Comparison of ENCODE assay signal across 18 cellular contexts in genomic region chr7:81603-82342, GRCh38.
DNase-seq lines count a peak whose midpoint lies in the region; ATAC-seq and TF ChIP-seq lines count a peak whose summit lies in the region.
"Had no signal": no experiment of that assay in that cellular context is flagged by ENCODE, and none has a peak within 500 bp of the region (broad histone marks: within the 10 kb centered on the region; RNA-seq: fewer than 3 reads in every experiment).

No MANE protein-coding gene starts in this region.

- peak; percentile 8; the same call in 1 of the 3 replicates for ATAC-seq in GM23338

- peaks cover 35% of the 10 kb centered on the region for H3K4me1 Mint-ChIP-seq in GM23338
- peaks cover 21% of the 10 kb centered on the region for H3K4me1 Mint-ChIP-seq in glutamatergic neuron (ENCODE audit: low read depth, unreplicated experiment)
- peaks cover 21% of the 10 kb centered on the region for H3K4me1 Mint-ChIP-seq in osteocyte (ENCODE audit: unreplicated experiment)

- no peaks in the 10 kb centered on the region for H3K27me3 ChIP-seq in GM23338 (ENCODE audit: insufficient read depth)
- H3K27me3 ChIP-seq: body of pancreas had no signal

- H3K27ac Mint-ChIP-seq in GM23338 (peak overlapping the region; percentile 58; the same call in 1 of the 2 replicates), glutamatergic neuron (ENCODE audit: unreplicated experiment) (peak overlapping the region; percentile 14), osteocyte (ENCODE audit: unreplicated experiment) (no peak overlapping the region)
- H3K27ac Mint-ChIP-seq: activated naive CD8-positive, alpha-beta T cell; HFFc6 had no signal

- H3K9me3 Mint-ChIP-seq in GM23338 (no peaks in the 10 kb centered on the region; the same call in 2 of the 3 replicates), glutamatergic neuron (ENCODE audit: unreplicated experiment) (peaks cover 14% of the 10 kb centered on the region), osteocyte (ENCODE audit: unreplicated experiment) (no peaks in the 10 kb centered on the region)
- H3K9me3 Mint-ChIP-seq: HFFc6 had no signal

- no peaks in the 10 kb centered on the region for H4K20me1 ChIP-seq in GM23338 (replicated peaks; ENCODE audit: insufficient read depth)

- H3K27me3 Mint-ChIP-seq in GM23338 (ENCODE audit: insufficient read depth, low read depth, poor library complexity) (peaks cover 4% of the 10 kb centered on the region), glutamatergic neuron (ENCODE audit: unreplicated experiment) (peaks cover 10% of the 10 kb centered on the region), osteocyte (ENCODE audit: unreplicated experiment) (peaks cover 10% of the 10 kb centered on the region)

- no peaks in the 10 kb centered on the region for H3F3A ChIP-seq in GM23338 (replicated peaks; ENCODE audit: low read depth)

- peaks cover 2% of the 10 kb centered on the region; the same call in 1 of the 3 replicates for H3K36me3 Mint-ChIP-seq in GM23338 (ENCODE audit: low read depth)
- no peaks in the 10 kb centered on the region for H3K36me3 Mint-ChIP-seq in glutamatergic neuron (ENCODE audit: unreplicated experiment)
- no peaks in the 10 kb centered on the region for H3K36me3 Mint-ChIP-seq in osteocyte (ENCODE audit: unreplicated experiment)
- H3K36me3 Mint-ChIP-seq: activated naive CD8-positive, alpha-beta T cell had no signal

- TF ChIP-seq CTCF in GM23338 (conservative IDR thresholded peaks at IDR 0.05; ENCODE audit: low read depth in 2 of 2) (no peak), glutamatergic neuron (IDR thresholded peaks at IDR 0.05; ENCODE audit: partially characterized antibody, unreplicated experiment) (no peak), osteocyte (IDR thresholded peaks at IDR 0.05) (no peak)

- H3K4me3 ChIP-seq in GM23338 = no peak overlapping the region
- H3K4me3 ChIP-seq: body of pancreas, skin epidermis, suprapubic skin had no signal

- no peak for DNase-seq in GM23338 (ENCODE audit: low spot score)
- DNase-seq in MV-4-11 (lab: John Stamatoyannopoulos, UW) = peak; percentile 38
- DNase-seq in glutamatergic neuron = no peak
- DNase-seq in osteocyte (ENCODE audit: extremely low spot score, unreplicated experiment) = peak; percentile 81
- DNase-seq in inferior parietal cortex (ENCODE audit: extremely low spot score) = no peak
- DNase-seq in midbrain (lab: John Stamatoyannopoulos, UW) = no peak
- DNase-seq in substantia nigra (lab: John Stamatoyannopoulos, UW) = no peak
- DNase-seq: activated CD4-positive, alpha-beta T cell treated with anti-CD3 and anti-CD28 coated beads, Interleukin-2, amount 50 U/mL, for 1 hour; HFFc6; NCI-H1417 treated with DMSO at 0.1 percent for 48 hours; NCI-H446 treated with DMSO at 0.1 percent for 48 hours; stimulated activated CD4-positive, alpha-beta T cell treated with anti-CD3 and anti-CD28 coated beads, Interleukin-4, amount 100 ng/mL, for 4 hours had no signal

- no peaks in the 10 kb centered on the region for H3K79me2 ChIP-seq in GM23338 (replicated peaks; ENCODE audit: insufficient read depth)
- H3K79me2 ChIP-seq: parathyroid adenoma had no signal

- no peak overlapping the region; the same call in 2 of the 3 replicates for H3K4me3 Mint-ChIP-seq in GM23338
- peak overlapping the region; percentile 17 for H3K4me3 Mint-ChIP-seq in glutamatergic neuron (ENCODE audit: unreplicated experiment)
- no peak overlapping the region for H3K4me3 Mint-ChIP-seq in osteocyte (ENCODE audit: unreplicated experiment)
- H3K4me3 Mint-ChIP-seq: activated naive CD8-positive, alpha-beta T cell; HFFc6 had no signal

- no peaks in the 10 kb centered on the region for H3K36me3 ChIP-seq in GM23338 (ENCODE audit: insufficient read depth)
- H3K36me3 ChIP-seq: suprapubic skin had no signal

- H3K4me2 ChIP-seq in GM23338 = peak overlapping the region; percentile 38; the same call in 1 of the 2 replicates

- H3K9me2 ChIP-seq in GM23338 (ENCODE audit: insufficient read depth) = no peaks in the 10 kb centered on the region

- peaks cover 7% of the 10 kb centered on the region; the same call in 1 of the 2 replicates for H3K4me1 ChIP-seq in GM23338 (ENCODE audit: insufficient read depth)
- H3K4me1 ChIP-seq: parathyroid adenoma had no signal

- H3K27ac ChIP-seq in GM23338 (ENCODE audit: low read depth) (no peak overlapping the region), substantia nigra (ENCODE audit: low read depth, low read length, poor library complexity, severe bottlenecking) (no peak overlapping the region)
- H3K27ac ChIP-seq: body of pancreas, epithelial cell of prostate, parathyroid adenoma, skin epidermis, suprapubic skin had no signal

- H2AFZ ChIP-seq in GM23338 = no peak overlapping the region
- H2AFZ ChIP-seq: parathyroid adenoma had no signal

TF ChIP-seq in GM23338, 12 proteins besides CTCF, POLR2A, EP300 and RAD21 (continues in another document):
- TF ChIP-seq POLR2AphosphoS5 (IDR thresholded peaks at IDR 0.05; ENCODE audit: low read depth) = no peak
- no peak for TF ChIP-seq ZNF331 (CRISPR knock-in tag; IDR thresholded peaks at IDR 0.05; ENCODE audit: low read depth)
- no peak for TF ChIP-seq STAT1 (IDR thresholded peaks at IDR 0.05; ENCODE audit: unreplicated experiment)
- no peak for TF ChIP-seq ZNF462 (CRISPR knock-in tag; IDR thresholded peaks at IDR 0.05)
- TF ChIP-seq EZH2phosphoT487 (IDR thresholded peaks at IDR 0.05; ENCODE audit: unreplicated experiment) = no peak
- no peak for TF ChIP-seq EZH2 (IDR thresholded peaks at IDR 0.05; ENCODE audit: low read depth, unreplicated experiment)
- no peak for TF ChIP-seq NANOG (IDR thresholded peaks at IDR 0.05; ENCODE audit: borderline replicate concordance)
- TF ChIP-seq JUNB (IDR thresholded peaks at IDR 0.05; ENCODE audit: unreplicated experiment) = no peak

Comparison
In these comparisons a context has a peak if more than half of its experiments do, and no peak if none do; other contexts are left out.
1. DNase-seq: peak in MV-4-11 (single experiment) and osteocyte (single experiment); none in GM23338 (single experiment), glutamatergic neuron (single experiment), inferior parietal cortex (single experiment), midbrain (single experiment) and substantia nigra (0 of 49).